Comparison of ENCODE assay signal across 24 cellular contexts in the genomic region with DNA sequence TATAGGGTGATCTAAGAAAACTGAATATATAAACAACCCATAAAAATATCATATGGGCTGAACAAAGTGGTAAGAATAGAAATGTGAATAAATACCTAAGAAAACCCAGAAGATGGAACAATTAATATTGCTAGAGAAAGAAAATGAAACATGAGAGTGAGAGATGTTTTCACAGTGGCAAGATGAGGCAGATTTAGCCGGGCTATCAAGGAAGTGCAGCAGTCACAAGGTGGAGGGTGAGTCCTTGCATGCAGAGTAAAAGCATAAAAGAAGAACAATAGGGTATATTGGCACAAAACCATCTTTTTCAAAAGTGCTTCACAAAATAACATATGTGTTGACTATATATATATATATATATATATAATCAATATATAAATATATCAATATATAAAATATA. TPM values are rescaled to one million over a fixed set of nuclear protein-coding genes. Genes with fewer than 3 reads are reported as not detected.
"Had no signal": no experiment of that assay in that cellular context is flagged by ENCODE, and none has a peak within 500 bp of the region (broad histone marks: within the 10 kb centered on the region; RNA-seq: fewer than 3 reads in every experiment).

No MANE protein-coding gene starts in this region.

- H3K9me3 ChIP-seq: ascending aorta had no signal

- H3K4me3 ChIP-seq: ascending aorta had no signal

- H3K4me1 ChIP-seq: ascending aorta had no signal

- ATAC-seq: activated CD4-positive, alpha-beta T cell treated with anti-CD3 and anti-CD28 coated beads for 36 hours; activated naive CD4-positive, alpha-beta T cell treated with anti-CD3 and anti-CD28 coated beads, Interleukin-2, amount 50 U/mL, for 72 hours; activated T-cell treated with anti-CD3 and anti-CD28 coated beads, Interleukin-2, amount 50 U/mL, for 72 hours; esophagus mucosa had no signal

- H3K27me3 ChIP-seq: ascending aorta had no signal

- DNase-seq: activated CD4-positive, alpha-beta memory T cell treated with anti-CD3 and anti-CD28 coated beads, Interleukin-2, amount 10 ng/mL, durations not matched to agents 7 days and 5 days; activated CD4-positive, alpha-beta T cell treated with anti-CD3 and anti-CD28 coated beads for 36 hours; activated CD4-positive, alpha-beta T cell treated with anti-CD3 and anti-CD28 coated beads, Interleukin-2, amount 10 ng/mL, durations not matched to agents 24 days and 14 days; activated CD4-positive, alpha-beta T cell treated with anti-CD3 and anti-CD28 coated beads, Interleukin-2, amount 50 U/mL, for 4 hours; activated CD4-positive, CD25-positive, alpha-beta regulatory T cell; activated CD4-positive, CD25-positive, alpha-beta regulatory T cell treated with anti-CD3 and anti-CD28 coated beads, Interleukin-2, amount 50 U/mL, for 72 hours; activated CD8-positive, alpha-beta memory T cell treated with anti-CD3 and anti-CD28 coated beads, Interleukin-2, amount 50 U/mL, for 48 hours; activated gamma-delta T cell; activated naive CD4-positive, alpha-beta T cell; activated naive CD4-positive, alpha-beta T cell treated with anti-CD3 and anti-CD28 coated beads, Interleukin-2, amount 10 ng/mL, durations not matched to agents 7 days and 5 days; activated naive CD8-positive, alpha-beta T cell treated with anti-CD3 and anti-CD28 coated beads, Interleukin-2, amount 10 ng/mL, durations not matched to agents 7 days and 5 days; activated T-cell treated with anti-CD3 and anti-CD28 coated beads for 4 hours; activated T-cell treated with anti-CD3 and anti-CD28 coated beads, Interleukin-2, amount 50 U/mL, for 24 hours; activated T-cell treated with anti-CD3 and anti-CD28 coated beads, Interleukin-2, amount 50 U/mL, for 72 hours; cortex of kidney; effector CD8-positive, alpha-beta T cell; foreskin fibroblast; head of caudate nucleus; T-helper 2 cell had no signal

RNA-seq across cellular contexts. Expression of a gene that starts 49.6 kb away (rescaled TPM):
- total RNA-seq: activated CD4-positive, alpha-beta memory T cell treated with anti-CD3 and anti-CD28 coated beads, Interleukin-2, amount 10 ng/mL, durations not matched to agents 7 days and 5 days; activated CD4-positive, alpha-beta T cell treated with anti-CD3 and anti-CD28 coated beads for 36 hours; activated CD4-positive, alpha-beta T cell treated with anti-CD3 and anti-CD28 coated beads, Interleukin-2, amount 10 ng/mL, durations not matched to agents 24 days and 14 days; activated naive CD4-positive, alpha-beta T cell treated with anti-CD3 and anti-CD28 coated beads, Interleukin-2, amount 50 U/mL, for 72 hours; activated naive CD8-positive, alpha-beta T cell treated with anti-CD3 and anti-CD28 coated beads, Interleukin-2, amount 10 ng/mL, durations not matched to agents 7 days and 5 days; activated T-cell treated with anti-CD3 and anti-CD28 coated beads, Interleukin-2, amount 50 U/mL, for 72 hours; bronchial epithelial cell; T-helper 1 cell treated with Interleukin-12 subunit alpha and Interleukin-12 subunit beta and Interleukin-4 antibody, amounts not matched to agents 30 ng/mL and 1 ng/mL, for 36 hours had no signal
